Comparison of ENCODE assay signal across 34 cellular contexts in genomic region chr15:84996055-84996454, GRCh38.
"Had no signal": no experiment of that assay in that cellular context is flagged by ENCODE, and none has a peak within 500 bp of the region (broad histone marks: within the 10 kb centered on the region; RNA-seq: fewer than 3 reads in every experiment).

No MANE protein-coding gene starts in this region.

- DNase-seq: Karpas-422, Kasumi-1, MG63, MM.1S, MV-4-11, NCI-H1048, NCI-H1092, NCI-H1092 treated with DMSO at 0.1 percent for 48 hours, NCI-H1105, NCI-H1105 treated with DMSO at 0.1 percent for 48 hours, NCI-H1417, NCI-H1417 treated with DMSO at 0.1 percent for 48 hours, NCI-H1436, NCI-H1436 treated with DMSO at 0.1 percent for 48 hours, NCI-H146, NCI-H1694, NCI-H1694 treated with DMSO at 0.1 percent for 48 hours, NCI-H187, NCI-H187 treated with DMSO at 0.1 percent for 48 hours, NCI-H1930, NCI-H2029, NCI-H2029 treated with DMSO at 0.1 percent for 48 hours, NCI-H2081, NCI-H2081 treated with DMSO at 0.1 percent for 48 hours, NCI-H2107, NCI-H2171, NCI-H2171 treated with DMSO at 0.1 percent for 48 hours, NCI-H2227 treated with DMSO at 0.1 percent for 48 hours, NCI-H345, NCI-H446, NCI-H446 treated with DMSO at 0.1 percent for 48 hours, NCI-H510A, NCI-H510A treated with DMSO at 0.1 percent for 48 hours, NCI-H524 had no signal

- H3K9me3 ChIP-seq: MG63 had no signal

- H3K4me3 ChIP-seq: MG63 had no signal

- H3K27me3 ChIP-seq: MG63 had no signal
